In the genomic region with DNA sequence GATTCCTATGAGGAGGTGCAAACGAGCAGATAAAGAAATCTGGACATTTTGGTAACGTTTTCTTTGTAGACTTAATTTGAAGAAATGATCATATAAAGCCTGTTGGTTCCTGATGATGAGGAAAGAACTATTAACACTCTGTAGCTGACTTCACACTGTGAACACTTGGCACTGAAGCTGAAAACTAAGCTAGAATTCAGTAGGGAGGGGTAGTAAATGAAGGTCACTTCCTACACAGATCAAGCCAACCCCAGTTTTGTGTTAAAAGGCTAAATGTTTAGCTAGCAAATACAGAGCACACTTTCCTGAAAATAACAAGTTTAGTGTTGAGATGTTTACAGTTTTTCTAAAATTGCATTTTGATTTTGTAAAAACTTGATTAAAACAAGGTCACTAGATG, we compare ENCODE assay signal across 18 cellular contexts.
"Had no signal": no experiment of that assay in that cellular context is flagged by ENCODE, and none has a peak within 500 bp of the region (broad histone marks: within the 10 kb centered on the region; RNA-seq: fewer than 3 reads in every experiment).

No MANE protein-coding gene starts in this region.

- DNase-seq: colonic mucosa; dermis blood vessel endothelial cell; heart left ventricle; hippocampal formation; mammary epithelial cell; naive thymus-derived CD4-positive, alpha-beta T cell; ovary; sigmoid colon; stimulated activated CD4-positive, alpha-beta T cell treated with anti-CD3 and anti-CD28 coated beads, Interleukin-12 subunit alpha, Interleukin-12 subunit beta, amount 100 ng/mL, for 4 hours; stimulated activated naive CD4-positive, alpha-beta T cell; stomach; substantia nigra; transverse colon had no signal

- H3K4me3 Mint-ChIP-seq: naive thymus-derived CD4-positive, alpha-beta T cell had no signal

- H3K36me3 ChIP-seq: colonic mucosa, heart left ventricle, neutrophil, ovary, right atrium auricular region, sigmoid colon, stomach, thoracic aorta, transverse colon had no signal

- H3K27me3 ChIP-seq: colonic mucosa, heart left ventricle, neutrophil, ovary, right atrium auricular region, sigmoid colon, stomach, transverse colon had no signal

- H3K27ac ChIP-seq: colonic mucosa, heart left ventricle, neutrophil, ovary, right atrium auricular region, sigmoid colon, stomach, thoracic aorta, transverse colon had no signal

- H3K4me3 ChIP-seq: colonic mucosa, heart left ventricle, ovary, right atrium auricular region, sigmoid colon, skin epidermis, stomach, thoracic aorta, transverse colon had no signal

- ATAC-seq: heart left ventricle; left lobe of liver; naive thymus-derived CD4-positive, alpha-beta T cell had no signal

- H3K4me1 ChIP-seq: colonic mucosa, sigmoid colon had no signal

- H3K9me3 ChIP-seq: colonic mucosa, heart left ventricle, neutrophil, ovary, right atrium auricular region, sigmoid colon, stomach, thoracic aorta, transverse colon had no signal
